8 cellular contexts compared by ENCODE assay signal in the genomic region with DNA sequence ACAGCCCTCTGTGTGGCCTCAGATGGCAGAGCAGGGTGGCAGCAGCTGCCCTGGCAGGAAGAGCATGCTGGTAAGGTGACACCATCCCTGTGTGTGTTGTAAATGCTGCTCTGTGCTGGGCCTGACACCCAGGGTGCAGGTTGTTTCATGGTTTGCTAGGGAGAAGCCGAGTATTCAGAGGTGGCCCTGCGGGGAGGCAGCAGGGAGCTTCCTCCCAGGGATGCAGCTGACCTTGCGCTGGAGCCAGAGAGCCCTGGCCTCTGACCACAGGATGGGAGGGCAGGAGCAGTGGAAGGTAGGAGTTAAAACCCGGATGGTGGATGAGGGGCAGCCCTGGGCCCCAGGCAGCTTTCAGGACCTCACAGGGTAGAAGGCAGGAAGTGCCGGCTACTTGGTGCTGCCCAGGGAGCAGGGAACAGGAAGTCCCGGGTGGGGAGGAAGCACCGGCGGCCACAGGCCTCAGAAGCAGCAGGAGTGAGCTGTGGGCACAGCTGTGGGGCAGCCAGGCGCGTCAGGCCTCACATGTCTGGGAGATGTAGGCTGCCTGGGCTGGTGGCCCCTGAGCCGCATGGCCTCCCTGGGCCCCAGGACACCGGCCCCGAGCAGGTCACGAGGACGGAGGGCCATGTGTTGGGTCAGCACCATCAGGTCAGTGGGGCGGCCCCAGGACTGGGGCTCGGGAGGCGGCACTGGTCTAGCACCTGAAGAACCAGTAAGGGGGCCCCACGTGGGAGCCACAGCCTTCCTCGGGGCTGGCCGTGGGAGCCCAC. TPM values are rescaled to one million over a fixed set of nuclear protein-coding genes. Genes with fewer than 3 reads are reported as not detected.
DNase-seq lines count a peak whose midpoint lies in the region; ATAC-seq and TF ChIP-seq lines count a peak whose summit lies in the region.

No MANE protein-coding gene starts in this region.

- no peak for TF ChIP-seq CTCF in right atrium auricular region (IDR thresholded peaks at IDR 0.05)

- H3K4me3 ChIP-seq in CD4-positive, CD25-positive, alpha-beta regulatory T cell (ENCODE audit: low read depth, low read length), result peak overlapping the region; percentile 55
- peak overlapping the region; percentile 25 to 43 for H3K4me3 ChIP-seq in right atrium auricular region
- peak overlapping the region; percentile 76 for H3K4me3 ChIP-seq in skeletal muscle satellite cell (ENCODE audit: low read length)

- H3K36me3 Mint-ChIP-seq in CD4-positive, CD25-positive, alpha-beta regulatory T cell, result no peaks in the 10 kb centered on the region
- H3K36me3 Mint-ChIP-seq in activated naive CD8-positive, alpha-beta T cell treated with anti-CD3 and anti-CD28 coated beads, Interleukin-2, amount 50 U/mL, for 24 hours (ENCODE audit: low read depth), result peaks cover 32% of the 10 kb centered on the region

- peak; percentile 52 to 86 (median 59) for DNase-seq in CD4-positive, CD25-positive, alpha-beta regulatory T cell
- DNase-seq in SIG-M5 (lab: John Stamatoyannopoulos, UW) (peak; percentile 24), right atrium auricular region (ENCODE audit: low spot score) (peak; percentile 81), NCI-H1105 (lab: John Stamatoyannopoulos, UW) (no peak)
- peak; percentile 73 for DNase-seq in activated naive CD8-positive, alpha-beta T cell treated with anti-CD3 and anti-CD28 coated beads, Interleukin-2, amount 50 U/mL, for 24 hours

- peak; percentile 67 to 70 for ATAC-seq in CD4-positive, CD25-positive, alpha-beta regulatory T cell (ENCODE audit: low read depth in 2 of 2)
- ATAC-seq in GM19395 (IDR thresholded peaks at IDR 0.05; ENCODE audit: unreplicated experiment) (peak; percentile 70), HG03558 (IDR thresholded peaks at IDR 0.05; ENCODE audit: extremely low read depth, unreplicated experiment) (peak; percentile 41)
- ATAC-seq in activated naive CD8-positive, alpha-beta T cell treated with anti-CD3 and anti-CD28 coated beads, Interleukin-2, amount 50 U/mL, for 24 hours, result peak; percentile 78

- peak overlapping the region; percentile 95 to 98 (median 96) for H3K4me3 Mint-ChIP-seq in CD4-positive, CD25-positive, alpha-beta regulatory T cell
- peak overlapping the region; percentile 90 for H3K4me3 Mint-ChIP-seq in activated naive CD8-positive, alpha-beta T cell treated with anti-CD3 and anti-CD28 coated beads, Interleukin-2, amount 50 U/mL, for 24 hours

- H3K27ac Mint-ChIP-seq in CD4-positive, CD25-positive, alpha-beta regulatory T cell, result peak overlapping the region; percentile 96 to 99 (median 99)
- H3K27ac Mint-ChIP-seq in activated naive CD8-positive, alpha-beta T cell treated with anti-CD3 and anti-CD28 coated beads, Interleukin-2, amount 50 U/mL, for 24 hours, result peak overlapping the region; percentile 98

- H3K27me3 Mint-ChIP-seq in CD4-positive, CD25-positive, alpha-beta regulatory T cell, result no peaks in the 10 kb centered on the region
- H3K27me3 Mint-ChIP-seq in activated naive CD8-positive, alpha-beta T cell treated with anti-CD3 and anti-CD28 coated beads, Interleukin-2, amount 50 U/mL, for 24 hours, result no peaks in the 10 kb centered on the region

- peaks cover 5 to 61% (median 38%) of the 10 kb centered on the region in 4 donors for H3K4me1 Mint-ChIP-seq in CD4-positive, CD25-positive, alpha-beta regulatory T cell
- peaks cover 49% of the 10 kb centered on the region for H3K4me1 Mint-ChIP-seq in activated naive CD8-positive, alpha-beta T cell treated with anti-CD3 and anti-CD28 coated beads, Interleukin-2, amount 50 U/mL, for 24 hours

- H3K4me2 ChIP-seq in skeletal muscle satellite cell (ENCODE audit: low read length), result peak overlapping the region; percentile 94

- H3K4me1 ChIP-seq in CD4-positive, CD25-positive, alpha-beta regulatory T cell (ENCODE audit: control insufficient read depth, insufficient read depth, low read length, poor library complexity, severe bottlenecking), result peaks cover 50% of the 10 kb centered on the region
- peaks cover 0 to 61% of the 10 kb centered on the region in 2 donors for H3K4me1 ChIP-seq in right atrium auricular region
- peaks cover 28% of the 10 kb centered on the region for H3K4me1 ChIP-seq in skeletal muscle satellite cell (ENCODE audit: control insufficient read depth, insufficient read depth, low read length)

- H3K9me3 ChIP-seq in CD4-positive, CD25-positive, alpha-beta regulatory T cell (ENCODE audit: control insufficient read depth in 2 of 2, low read length in 2 of 2), result no peaks in the 10 kb centered on the region
- no peaks in the 10 kb centered on the region for H3K9me3 ChIP-seq in right atrium auricular region
- no peaks in the 10 kb centered on the region for H3K9me3 ChIP-seq in skeletal muscle satellite cell (replicated peaks; ENCODE audit: low read length)

- H3K9ac ChIP-seq in skeletal muscle satellite cell (ENCODE audit: low read depth, low read length), result peak overlapping the region; percentile 87

- H3K9me3 Mint-ChIP-seq in CD4-positive, CD25-positive, alpha-beta regulatory T cell, result no peaks in the 10 kb centered on the region
- no peaks in the 10 kb centered on the region for H3K9me3 Mint-ChIP-seq in activated naive CD8-positive, alpha-beta T cell treated with anti-CD3 and anti-CD28 coated beads, Interleukin-2, amount 50 U/mL, for 24 hours

- peak overlapping the region; percentile 87 for H3K27ac ChIP-seq in CD4-positive, CD25-positive, alpha-beta regulatory T cell (ENCODE audit: insufficient read depth, low read length, poor library complexity, severe bottlenecking)
- H3K27ac ChIP-seq in right atrium auricular region, result peak overlapping the region; percentile 65 to 70

- H3K36me3 ChIP-seq in CD4-positive, CD25-positive, alpha-beta regulatory T cell (ENCODE audit: control insufficient read depth, insufficient read depth, low read length), result no peaks in the 10 kb centered on the region
- H3K36me3 ChIP-seq in right atrium auricular region (no peaks in the 10 kb centered on the region), skeletal muscle satellite cell (ENCODE audit: insufficient read depth, low read length) (peaks cover 18% of the 10 kb centered on the region)

- no peaks in the 10 kb centered on the region for H3K27me3 ChIP-seq in CD4-positive, CD25-positive, alpha-beta regulatory T cell (ENCODE audit: control insufficient read depth, insufficient read depth, low read length)
- no peaks in the 10 kb centered on the region for H3K27me3 ChIP-seq in right atrium auricular region
- no peaks in the 10 kb centered on the region for H3K27me3 ChIP-seq in skeletal muscle satellite cell (ENCODE audit: control insufficient read depth, insufficient read depth, low read length)

RNA-seq across cellular contexts. Expression of a gene that starts 19.1 kb away (rescaled TPM):
- total RNA-seq in CD4-positive, CD25-positive, alpha-beta regulatory T cell, result 61.7 TPM
- polyA plus RNA-seq in CD4-positive, CD25-positive, alpha-beta regulatory T cell, result 1 to 10 TPM; 7.6 to 8.6 (median 8.4) TPM
- 10 to 100 TPM; 20.1 to 25.2 TPM for total RNA-seq in right atrium auricular region
- 16.4 and 30.4 TPM in 2 replicates for total RNA-seq in skeletal muscle satellite cell (2012; rRNA removed)

RNA-seq across cellular contexts. Expression of a gene that starts 31.6 kb away (rescaled TPM):
- total RNA-seq in CD4-positive, CD25-positive, alpha-beta regulatory T cell, result 242 TPM
- 100 to 1,000 TPM; 142 to 151 (median 145) TPM for polyA plus RNA-seq in CD4-positive, CD25-positive, alpha-beta regulatory T cell
- total RNA-seq in right atrium auricular region, result 100 to 1,000 TPM; 171 to 196 TPM
- total RNA-seq in skeletal muscle satellite cell (2012; rRNA removed), result 109 and 111 TPM in 2 replicates

RNA-seq across cellular contexts. Expression of a gene that starts 55.9 kb away (rescaled TPM):
- total RNA-seq in CD4-positive, CD25-positive, alpha-beta regulatory T cell, result 87.7 TPM
- 10 to 100 TPM; 43.9 to 53.3 (median 50.9) TPM for polyA plus RNA-seq in CD4-positive, CD25-positive, alpha-beta regulatory T cell
- total RNA-seq in right atrium auricular region, result 10 to 100 TPM; 28.0 to 45.8 TPM
- 37.4 and 41.6 TPM in 2 replicates for total RNA-seq in skeletal muscle satellite cell (2012; rRNA removed)
